1 cellular context compared by ENCODE assay signal in genomic region chr6:13677878-13678254, GRCh38.
TF ChIP-seq lines count a peak whose summit lies in the region.

No MANE protein-coding gene starts in this region.

TF ChIP-seq in K562, 482 proteins besides CTCF, POLR2A, EP300 and RAD21 (continued from another document and continues in another):
- TF ChIP-seq GTF3C2 (IDR thresholded peaks at IDR 0.05; ENCODE audit: borderline replicate concordance, extremely low read depth, insufficient read length), result peak; percentile 17
- no peak for TF ChIP-seq THRA (IDR thresholded peaks at IDR 0.05)
- TF ChIP-seq ATF3 (IDR thresholded peaks at IDR 0.05), result peak; percentile 74
- TF ChIP-seq ATF3 (CRISPR knock-in tag; conservative IDR thresholded peaks at IDR 0.05), result no peak
- TF ChIP-seq RFX1 (IDR thresholded peaks at IDR 0.05), result peak; percentile 26
- TF ChIP-seq SUPT5H (IDR thresholded peaks at IDR 0.05), result no peak
- TF ChIP-seq ATF7 (IDR thresholded peaks at IDR 0.05), result peak; percentile 88
- no peak for TF ChIP-seq NKRF (IDR thresholded peaks at IDR 0.05; ENCODE audit: borderline replicate concordance)
- 0 out of 2 replicates have a peak, but pooled peaks have one; percentile 12 for TF ChIP-seq HMBOX1 (IDR thresholded peaks at IDR 0.05)
- 0 out of 2 replicates have a peak, but pooled peaks have one; percentile 28 for TF ChIP-seq ZNF589 (CRISPR knock-in tag; IDR thresholded peaks at IDR 0.05; ENCODE audit: low read depth)
- peak; percentile 84 for TF ChIP-seq CREM (IDR thresholded peaks at IDR 0.05; ENCODE audit: low read depth)
- TF ChIP-seq RBM39 (optimal IDR thresholded peaks at IDR 0.05; ENCODE audit: low read depth, low read length), result no peak
- no peak for TF ChIP-seq SRF (CRISPR knock-in tag; IDR thresholded peaks at IDR 0.05)
- peak; percentile 63; the same call in 1 of the 2 replicates for TF ChIP-seq DMBX1 (CRISPR knock-in tag; IDR thresholded peaks at IDR 0.05; ENCODE audit: borderline replicate concordance)
- TF ChIP-seq NONO (IDR thresholded peaks at IDR 0.05; ENCODE audit: low read depth in 2 of 2, low read length in 1 of 2), result no peak
- peak; percentile 10; the same call in 1 of the 2 replicates for TF ChIP-seq FOSL1 (tag; conservative IDR thresholded peaks at IDR 0.05)
- no peak for TF ChIP-seq ZNF785 (CRISPR knock-in tag; IDR thresholded peaks at IDR 0.05)
- TF ChIP-seq IRF9 (tag; IDR thresholded peaks at IDR 0.05), result no peak
- peak; percentile 39; the same call in 1 of the 2 replicates for TF ChIP-seq ZBTB12 (CRISPR knock-in tag; IDR thresholded peaks at IDR 0.05)
- TF ChIP-seq NR1H2 (CRISPR knock-in tag; IDR thresholded peaks at IDR 0.05), result no peak
- TF ChIP-seq ZNF184 (CRISPR knock-in tag; IDR thresholded peaks at IDR 0.05), result no peak
- 0 out of 2 replicates have a peak, but pooled peaks have one; percentile 30 for TF ChIP-seq CXXC5 (CRISPR knock-in tag; IDR thresholded peaks at IDR 0.05)
- peak; percentile 42; the same call in 1 of the 2 replicates for TF ChIP-seq OTX1 (CRISPR knock-in tag; IDR thresholded peaks at IDR 0.05)
- no peak for TF ChIP-seq TEAD4 (IDR thresholded peaks at IDR 0.05; ENCODE audit: low read length)
- TF ChIP-seq TEAD4 (CRISPR knock-in tag; IDR thresholded peaks at IDR 0.05; ENCODE audit: borderline replicate concordance), result no peak
- 0 out of 2 replicates have a peak, but pooled peaks have one; percentile 24 for TF ChIP-seq ZNF121 (CRISPR knock-in tag; conservative IDR thresholded peaks at IDR 0.05)
- TF ChIP-seq CEBPG (CRISPR knock-in tag; IDR thresholded peaks at IDR 0.05), result no peak
- TF ChIP-seq CEBPG (tag; conservative IDR thresholded peaks at IDR 0.05 in 1 of 2, IDR thresholded peaks at IDR 0.05 in 1 of 2), result no peak; a peak in 1 of 4 replicates
- TF ChIP-seq CSDE1 (IDR thresholded peaks at IDR 0.05), result 0 out of 4 replicates have a peak, but pooled peaks of 1 of the 2 experiments have one; percentile 38
- no peak for TF ChIP-seq ZNF23 (CRISPR knock-in tag; IDR thresholded peaks at IDR 0.05)
- 0 out of 2 replicates have a peak, but pooled peaks have one; percentile 11 for TF ChIP-seq ZEB2 (IDR thresholded peaks at IDR 0.05)
- no peak for TF ChIP-seq SAP30 (IDR thresholded peaks at IDR 0.05; ENCODE audit: borderline replicate concordance, insufficient read depth, low read depth, low read length, poor library complexity, severe bottlenecking)
- TF ChIP-seq ZNF239 (CRISPR knock-in tag; IDR thresholded peaks at IDR 0.05), result no peak
- peak; percentile 45; the same call in 1 of the 2 replicates for TF ChIP-seq TCF15 (CRISPR knock-in tag; IDR thresholded peaks at IDR 0.05)
- TF ChIP-seq PKNOX1 (IDR thresholded peaks at IDR 0.05), result no peak
- no peak for TF ChIP-seq ELF1 (tag; IDR thresholded peaks at IDR 0.05)
- no peak for TF ChIP-seq E2F6 (IDR thresholded peaks at IDR 0.05; ENCODE audit: borderline replicate concordance in 1 of 2, extremely low read depth in 1 of 2, insufficient read depth in 1 of 2, insufficient read length in 1 of 2, low read depth in 1 of 2, low read length in 1 of 2, poor library complexity in 1 of 2, severe bottlenecking in 1 of 2)
- TF ChIP-seq ZBTB43 (CRISPR knock-in tag; IDR thresholded peaks at IDR 0.05), result no peak
- TF ChIP-seq ATF4 (CRISPR knock-in tag; IDR thresholded peaks at IDR 0.05), result 0 out of 2 replicates have a peak, but pooled peaks have one; percentile 32
- no peak for TF ChIP-seq EWSR1 (IDR thresholded peaks at IDR 0.05; ENCODE audit: borderline replicate concordance, low read depth, partially characterized antibody)
- TF ChIP-seq ARNT (IDR thresholded peaks at IDR 0.05), result 0 out of 4 replicates have a peak, but pooled peaks of 1 of the 2 experiments have one; percentile 3
- peak; percentile 83; the same call in 1 of the 2 replicates for TF ChIP-seq FOXJ2 (tag; IDR thresholded peaks at IDR 0.05)
- TF ChIP-seq ELF4 (CRISPR knock-in tag; IDR thresholded peaks at IDR 0.05), result 0 out of 2 replicates have a peak, but pooled peaks have one; percentile 16
- TF ChIP-seq POLR3G (IDR thresholded peaks at IDR 0.05; ENCODE audit: extremely low read depth, insufficient read length, insufficient replicate concordance), result no peak
- 0 out of 2 replicates have a peak, but pooled peaks have one; percentile 47 for TF ChIP-seq CBX1 (IDR thresholded peaks at IDR 0.05; ENCODE audit: low read depth)
- TF ChIP-seq GTF2E2 (tag; IDR thresholded peaks at IDR 0.05), result peak; percentile 87; the same call in 1 of the 2 replicates
- TF ChIP-seq HDGF (IDR thresholded peaks at IDR 0.05), result no peak
- no peak for TF ChIP-seq SRSF7 (optimal IDR thresholded peaks at IDR 0.05; ENCODE audit: low read depth, low read length)
- TF ChIP-seq ZNF347 (CRISPR knock-in tag; IDR thresholded peaks at IDR 0.05; ENCODE audit: low read depth), result no peak
- no peak for TF ChIP-seq PPARD (CRISPR knock-in tag; IDR thresholded peaks at IDR 0.05)
